ENCODE assay signal across 10 cellular contexts in the genomic region with DNA sequence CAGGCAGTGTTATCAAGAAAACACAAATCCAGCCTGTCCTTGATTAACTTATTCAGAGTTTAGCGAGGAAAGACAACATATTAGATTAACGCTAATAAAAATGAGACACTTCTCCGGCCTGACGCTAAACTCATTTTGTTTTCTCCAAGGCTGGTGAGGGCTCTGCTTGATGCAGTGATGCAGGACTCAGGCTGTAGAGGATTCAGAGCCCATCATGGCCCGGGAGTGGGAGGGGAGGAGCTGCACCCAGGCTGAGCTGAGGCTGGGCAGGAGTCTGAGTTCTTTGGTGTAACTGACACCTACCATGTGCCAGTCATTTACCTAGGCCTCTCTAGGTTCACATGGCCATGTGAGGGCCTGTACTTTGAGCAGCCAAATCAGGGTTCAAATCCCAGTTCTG.
"Had no signal": no experiment of that assay in that cellular context is flagged by ENCODE, and none has a peak within 500 bp of the region (broad histone marks: within the 10 kb centered on the region; RNA-seq: fewer than 3 reads in every experiment).

No MANE protein-coding gene starts in this region.

- FAIRE-seq: HepG2 had no signal

- DNase-seq: GM23248, GOT3, H7, HFFc6, KBM-7 had no signal

- ATAC-seq: HCT116, HepG2 had no signal

- H3K27ac Mint-ChIP-seq: HFFc6, IgD-negative memory B cell had no signal

- H3K9ac ChIP-seq: GM23248 had no signal

- H3K4me1 ChIP-seq: HAP-1 had no signal

- H3K36me3 ChIP-seq: HAP-1 had no signal

- H3K27ac ChIP-seq: GM23248, HL-60 had no signal

- H3K4me3 ChIP-seq: GM23248, HAP-1 had no signal

- H3K4me3 Mint-ChIP-seq: HFFc6, IgD-negative memory B cell had no signal

- H2AFZ ChIP-seq: GM23248 had no signal

- H3K9me3 ChIP-seq: HAP-1 had no signal
